ENCODE assay signal across 16 cellular contexts in the genomic region with DNA sequence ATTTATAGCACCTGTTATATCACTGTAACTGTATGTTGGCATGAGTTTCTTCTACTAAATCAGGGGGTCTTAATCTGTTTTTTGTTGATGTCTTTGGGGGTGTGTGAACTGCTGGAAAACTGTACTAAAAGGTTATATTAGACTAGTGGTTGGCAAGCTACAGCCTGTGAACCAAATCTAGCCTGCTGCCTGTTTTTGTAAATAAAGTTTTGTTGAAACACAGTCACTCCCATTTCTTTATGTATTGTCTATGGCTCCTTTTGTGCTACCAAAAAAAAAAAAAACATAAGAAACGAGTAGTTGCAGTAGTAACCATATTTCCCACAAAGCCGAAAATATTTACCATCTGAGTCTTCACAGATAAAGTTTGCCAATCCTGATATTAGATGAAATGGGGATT.
DNase-seq lines count a peak whose midpoint lies in the region; ATAC-seq and TF ChIP-seq lines count a peak whose summit lies in the region.
"Had no signal": no experiment of that assay in that cellular context is flagged by ENCODE, and none has a peak within 500 bp of the region (broad histone marks: within the 10 kb centered on the region; RNA-seq: fewer than 3 reads in every experiment).

No MANE protein-coding gene starts in this region.

- H3K9me3 ChIP-seq in cardiac muscle cell (ENCODE audit: low read depth) (no peaks in the 10 kb centered on the region), IMR-90 (ENCODE audit: control insufficient read depth, insufficient read depth, low read length) (no peaks in the 10 kb centered on the region)
- H3K9me3 ChIP-seq in CD8-positive, alpha-beta T cell (ENCODE audit: low read length): no peaks in the 10 kb centered on the region
- no peaks in the 10 kb centered on the region for H3K9me3 ChIP-seq in effector memory CD4-positive, alpha-beta T cell (ENCODE audit: control insufficient read depth, low read length)

- ATAC-seq in left ventricle myocardium superior: no peak
- ATAC-seq in CD8-positive, alpha-beta T cell: no peak
- ATAC-seq in IMR-90 (ENCODE audit: low read depth): no peak
- no peak for ATAC-seq in HG02642 (IDR thresholded peaks at IDR 0.05; ENCODE audit: poor library complexity, unreplicated experiment)
- no peak for ATAC-seq in GM18520 (IDR thresholded peaks at IDR 0.05; ENCODE audit: unreplicated experiment)
- ATAC-seq: GM23338 had no signal

- in situ Hi-C loops in IMR-90 (cut with MboI; ENCODE audit: low sequenced_read_pairs): no loop called here

- peaks cover 63% of the 10 kb centered on the region for H3K4me1 Mint-ChIP-seq in CD8-positive, alpha-beta T cell (ENCODE audit: low read depth)
- peaks cover 26% of the 10 kb centered on the region for H3K4me1 Mint-ChIP-seq in endothelial cell (ENCODE audit: unreplicated experiment)

- no peak overlapping the region for H3K9ac ChIP-seq in IMR-90 (ENCODE audit: low read depth, low read length)

- H2BK5ac ChIP-seq in IMR-90 (ENCODE audit: low read depth, low read length, poor library complexity, severe bottlenecking): no peak overlapping the region

- no peak for TF ChIP-seq CTCF in cardiac muscle cell (IDR thresholded peaks at IDR 0.05; ENCODE audit: low read depth, low read length)
- TF ChIP-seq CTCF in CD8-positive, alpha-beta T cell (IDR thresholded peaks at IDR 0.05): no peak
- no peak for TF ChIP-seq CTCF in IMR-90 (conservative IDR thresholded peaks at IDR 0.05; ENCODE audit: low read depth, low read length)
- no peak for TF ChIP-seq CTCF in endothelial cell (IDR thresholded peaks at IDR 0.05; ENCODE audit: unreplicated experiment)

- peak overlapping the region; percentile 67 for H3K27ac ChIP-seq in cardiac muscle cell
- no peak overlapping the region for H3K27ac ChIP-seq in CD8-positive, alpha-beta T cell (ENCODE audit: low read depth, low read length)
- H3K27ac ChIP-seq in IMR-90 (ENCODE audit: insufficient read depth, low read length): no peak overlapping the region
- H3K27ac ChIP-seq in effector memory CD4-positive, alpha-beta T cell (ENCODE audit: insufficient read depth, low read length, poor library complexity, severe bottlenecking): no peak overlapping the region

- no peak overlapping the region for H3K56ac ChIP-seq in IMR-90 (ENCODE audit: extremely low read depth, insufficient read depth, low read length)

- no peaks in the 10 kb centered on the region for H3K36me3 Mint-ChIP-seq in CD8-positive, alpha-beta T cell
- peaks cover under 1% of the 10 kb centered on the region for H3K36me3 Mint-ChIP-seq in endothelial cell (ENCODE audit: low read depth, unreplicated experiment)

- H3K4me1 ChIP-seq in cardiac muscle cell (ENCODE audit: low read depth): peaks cover 49% of the 10 kb centered on the region
- H3K4me1 ChIP-seq in CD8-positive, alpha-beta T cell (ENCODE audit: insufficient read depth, low read length): peaks cover 14% of the 10 kb centered on the region
- peaks cover 2% of the 10 kb centered on the region; the same call in 1 of the 2 replicates for H3K4me1 ChIP-seq in IMR-90 (ENCODE audit: control insufficient read depth, insufficient read depth, low read length)
- peaks cover 9% of the 10 kb centered on the region for H3K4me1 ChIP-seq in effector memory CD4-positive, alpha-beta T cell (ENCODE audit: control insufficient read depth, insufficient read depth, low read length, poor library complexity, severe bottlenecking)

- no peak overlapping the region for H4K8ac ChIP-seq in IMR-90 (ENCODE audit: low read depth in 2 of 2, low read length in 2 of 2)

- H3K79me1 ChIP-seq in IMR-90 (ENCODE audit: low read depth in 1 of 2, low read length in 2 of 2): peaks cover 45 to 73% of the 10 kb centered on the region in 2 experiments

- no peak overlapping the region for H4K5ac ChIP-seq in IMR-90 (ENCODE audit: low read depth, low read length)

- H4K91ac ChIP-seq in IMR-90 (ENCODE audit: insufficient read depth, low read depth, low read length): no peak overlapping the region

- no peak overlapping the region for H2BK120ac ChIP-seq in IMR-90 (ENCODE audit: low read depth, low read length)

- POLR2A ChIA-PET in CD8-positive, alpha-beta T cell (lab: Charles Lee): no interaction called here
- POLR2A ChIA-PET in IMR-90 (lab: Charles Lee; ENCODE audit: unreplicated experiment): no interaction called here

- intact Hi-C loops in left ventricle myocardium superior (cut with micrococcal nuclease): no loop called here
- intact Hi-C loops in CD8-positive, alpha-beta T cell (cut with DNase I, micrococcal nuclease): loop anchor here in 1 of 2 experiments (10.0 kb wide), 1 partner anchor 172 kb away; no protein-coding TSS in a partner anchor
- intact Hi-C loops in IMR-90 (cut with micrococcal nuclease): no loop called here

- no peak overlapping the region for H2BK20ac ChIP-seq in IMR-90 (ENCODE audit: low read depth, low read length)

- no peaks in the 10 kb centered on the region for H3K9me3 Mint-ChIP-seq in CD8-positive, alpha-beta T cell
- H3K9me3 Mint-ChIP-seq in endothelial cell (ENCODE audit: unreplicated experiment): no peaks in the 10 kb centered on the region
- H3K9me3 Mint-ChIP-seq: CD4-positive, alpha-beta T cell; GM23338; IgD-negative memory B cell had no signal

- H2BK15ac ChIP-seq in IMR-90 (ENCODE audit: low read depth, low read length): no peak overlapping the region

- H2AK9ac ChIP-seq in IMR-90 (replicated peaks; ENCODE audit: low read depth, low read length, poor library complexity): no peak overlapping the region

- peaks cover 20% of the 10 kb centered on the region; the same call in 1 of the 2 replicates for H4K20me1 ChIP-seq in IMR-90 (ENCODE audit: insufficient read depth, low read length)

- H3K27ac Mint-ChIP-seq in CD8-positive, alpha-beta T cell: peak overlapping the region; percentile 6
- H3K27ac Mint-ChIP-seq in endothelial cell (ENCODE audit: unreplicated experiment): peak overlapping the region; percentile 30
- H3K27ac Mint-ChIP-seq: B cell; CD4-positive, alpha-beta T cell; GM23338; IgD-negative memory B cell had no signal

- no TSS peak for BruUV-seq in IMR-90 (replicated peaks; lab: Mats Ljungman, UMichigan)

- CTCF ChIA-PET in CD8-positive, alpha-beta T cell (lab: Charles Lee): interaction anchor here (1.0 to 1.9 kb wide), 2 partner anchors 35 to 211 kb away, joined by 3 to 4 read pairs; no protein-coding TSS in a partner anchor
- CTCF ChIA-PET in IMR-90 (lab: Yijun Ruan, JAX): interaction anchor here (0.7 kb wide), 1 partner anchor 231 kb away, joined by 3 read pairs; no protein-coding TSS in a partner anchor

- no peak for TF ChIP-seq RAD21 in IMR-90 (IDR thresholded peaks at IDR 0.05; ENCODE audit: low read length)

- H3K36me3 ChIP-seq in cardiac muscle cell: no peaks in the 10 kb centered on the region
- no peaks in the 10 kb centered on the region for H3K36me3 ChIP-seq in CD8-positive, alpha-beta T cell (ENCODE audit: insufficient read depth, low read length)
- H3K36me3 ChIP-seq in IMR-90 (ENCODE audit: control insufficient read depth, insufficient read depth, low read length): no peaks in the 10 kb centered on the region
- H3K36me3 ChIP-seq in effector memory CD4-positive, alpha-beta T cell (ENCODE audit: control insufficient read depth, insufficient read depth, low read length): no peaks in the 10 kb centered on the region

- no peak overlapping the region for H3K4me3 ChIP-seq in cardiac muscle cell
- no peak overlapping the region for H3K4me3 ChIP-seq in CD8-positive, alpha-beta T cell (ENCODE audit: low read depth, low read length)
- no peak overlapping the region for H3K4me3 ChIP-seq in IMR-90 (ENCODE audit: insufficient read depth, low read depth, low read length)
- H3K4me3 ChIP-seq in effector memory CD4-positive, alpha-beta T cell (ENCODE audit: insufficient read depth, low read depth, low read length, poor library complexity, severe bottlenecking): no peak overlapping the region
- H3K4me3 ChIP-seq: GM23338 had no signal

- H3K18ac ChIP-seq in IMR-90 (ENCODE audit: low read depth, low read length): no peak overlapping the region

- H3K27me3 Mint-ChIP-seq in CD8-positive, alpha-beta T cell (ENCODE audit: low read depth): no peaks in the 10 kb centered on the region
- H3K27me3 Mint-ChIP-seq in endothelial cell (ENCODE audit: unreplicated experiment): peaks cover under 1% of the 10 kb centered on the region
- H3K27me3 Mint-ChIP-seq: B cell; CD4-positive, alpha-beta T cell; IgD-negative memory B cell had no signal

- no CpG with 5 or more reads among the region's 2 CpGs for WGBS in IMR-90 (ENCODE audit: extremely low coverage in 2 of 2, insufficient read length in 1 of 2), 2 experiments

- no peak for TF ChIP-seq POLR2A in IMR-90 (IDR thresholded peaks at IDR 0.05; ENCODE audit: low read depth, low read length)

- H3K9me1 ChIP-seq in IMR-90 (ENCODE audit: insufficient read depth, low read length): peaks cover 9% of the 10 kb centered on the region

- H2AFZ ChIP-seq in IMR-90 (replicated peaks; ENCODE audit: low read length, poor library complexity): no peak overlapping the region
- H2AFZ ChIP-seq: GM23338 had no signal

- H3K4me2 ChIP-seq in IMR-90 (ENCODE audit: low read depth, low read length): no peak overlapping the region
- H3K4me2 ChIP-seq: GM23338 had no signal

- H3K14ac ChIP-seq in IMR-90 (replicated peaks; ENCODE audit: low read depth, low read length): no peak overlapping the region

- DNase-seq in cardiac muscle cell (ENCODE audit: low read depth in 1 of 2, low spot score in 1 of 2): no peak
- DNase-seq in left ventricle myocardium superior: no peak
- DNase-seq in CD8-positive, alpha-beta T cell: no peak
- no peak for DNase-seq in IMR-90
- DNase-seq in endothelial cell (ENCODE audit: low spot score): no peak
- no peak for DNase-seq in effector memory CD4-positive, alpha-beta T cell
- DNase-seq: C1 segment of cervical spinal cord; CD4-positive, alpha-beta T cell; DMS79 treated with DMSO at 0.1 percent for 48 hours; EL; H7 had no signal

- H3K23ac ChIP-seq in IMR-90 (ENCODE audit: low read depth, low read length): 0 out of 2 replicates have a peak overlapping the region, but pooled peaks have one; percentile 37

- dilution Hi-C loops in IMR-90 (cut with HindIII; ENCODE audit: low sequenced_read_pairs, unreplicated experiment): no loop called here

- H2AK5ac ChIP-seq in IMR-90 (ENCODE audit: low read depth, low read length): no peak overlapping the region

- no peak overlapping the region for H3K4me3 Mint-ChIP-seq in CD8-positive, alpha-beta T cell
- H3K4me3 Mint-ChIP-seq in endothelial cell (ENCODE audit: unreplicated experiment): no peak overlapping the region
- H3K4me3 Mint-ChIP-seq: B cell; CD4-positive, alpha-beta T cell; GM23338; IgD-negative memory B cell had no signal

- H3K27me3 ChIP-seq in cardiac muscle cell: no peaks in the 10 kb centered on the region
- H3K27me3 ChIP-seq in CD8-positive, alpha-beta T cell (ENCODE audit: insufficient read depth, low read length): no peaks in the 10 kb centered on the region
- no peaks in the 10 kb centered on the region for H3K27me3 ChIP-seq in IMR-90 (ENCODE audit: control insufficient read depth, insufficient read depth, low read length)
- no peaks in the 10 kb centered on the region for H3K27me3 ChIP-seq in effector memory CD4-positive, alpha-beta T cell (replicated peaks; ENCODE audit: control insufficient read depth, insufficient read depth, low read length, poor library complexity, severe bottlenecking)

- H3K4ac ChIP-seq in IMR-90 (ENCODE audit: low read depth, low read length): no peak overlapping the region
